12 cellular contexts compared by ENCODE assay signal in the genomic region with DNA sequence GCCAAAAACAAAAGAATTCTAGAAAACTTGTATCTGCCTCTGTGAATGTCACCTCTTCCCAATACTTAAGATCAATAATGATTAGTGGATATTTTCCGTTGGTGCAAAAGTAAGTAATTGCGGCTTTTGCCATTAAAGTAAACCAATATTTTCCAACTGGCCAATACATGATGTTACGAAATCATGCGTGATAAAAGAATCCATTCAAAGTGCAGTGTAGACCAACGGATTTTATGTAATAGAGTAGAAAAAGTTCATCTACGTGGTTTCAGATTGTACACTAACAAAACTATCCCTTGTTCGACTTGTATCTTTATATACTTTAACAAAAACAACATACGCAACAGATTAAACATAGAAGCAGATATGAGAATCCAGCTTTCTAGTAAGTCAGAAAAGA. TPM values are rescaled to one million over a fixed set of nuclear protein-coding genes. Genes with fewer than 3 reads are reported as not detected.
A peak's percentile ranks its signal among the peaks of the same experiment; 100 is the strongest.
DNase-seq lines count a peak whose midpoint lies in the region; ATAC-seq and TF ChIP-seq lines count a peak whose summit lies in the region.
"Had no signal": no experiment of that assay in that cellular context is flagged by ENCODE, and none has a peak within 500 bp of the region (broad histone marks: within the 10 kb centered on the region; RNA-seq: fewer than 3 reads in every experiment).

No MANE protein-coding gene starts in this region.

- H4K20me1 ChIP-seq in KMS-11 (ENCODE audit: insufficient read depth) = no peaks in the 10 kb centered on the region

- H2AFZ ChIP-seq in KMS-11 (ENCODE audit: low read depth) = 0 out of 2 replicates have a peak overlapping the region, but pooled peaks have one; percentile 94

- ATAC-seq in GM21528 (IDR thresholded peaks at IDR 0.05; ENCODE audit: low FRiP score, unreplicated experiment) = no peak
- no peak for ATAC-seq in GM21825 (IDR thresholded peaks at IDR 0.05; ENCODE audit: unreplicated experiment)

- no peak overlapping the region for H3K4me3 ChIP-seq in KMS-11 (IDR thresholded peaks at IDR 0.05; ENCODE audit: insufficient read depth, low read depth, low read length)
- peak overlapping the region; percentile 98 for H3K4me3 ChIP-seq in endodermal cell (ENCODE audit: low read length)

- H3K27me3 ChIP-seq in KMS-11 (ENCODE audit: insufficient read depth, low read depth) (no peaks in the 10 kb centered on the region), endodermal cell (ENCODE audit: control insufficient read depth, insufficient read depth, low read length, poor library complexity, severe bottlenecking) (no peaks in the 10 kb centered on the region)
- H3K27me3 ChIP-seq: foreskin keratinocyte, neutrophil, transverse colon had no signal

- peaks cover 47% of the 10 kb centered on the region for H3K9me3 Mint-ChIP-seq in activated CD4-positive, alpha-beta T cell treated with anti-CD3 and anti-CD28 coated beads, Interleukin-2, amount 10 ng/mL, durations not matched to agents 24 days and 14 days
- H3K9me3 Mint-ChIP-seq in endodermal cell (peaks cover 88% of the 10 kb centered on the region), progenitor cell of endocrine pancreas (ENCODE audit: low read depth) (peaks cover 55% of the 10 kb centered on the region), chondrocyte (ENCODE audit: low read depth) (peaks cover 57% of the 10 kb centered on the region)

- no peak overlapping the region for H3K4me3 Mint-ChIP-seq in activated CD4-positive, alpha-beta T cell treated with anti-CD3 and anti-CD28 coated beads, Interleukin-2, amount 10 ng/mL, durations not matched to agents 24 days and 14 days
- H3K4me3 Mint-ChIP-seq in endodermal cell (no peak overlapping the region), progenitor cell of endocrine pancreas (ENCODE audit: low read depth) (peak overlapping the region; percentile 45), chondrocyte (ENCODE audit: unreplicated experiment) (no peak overlapping the region)

- H3K36me3 ChIP-seq in KMS-11 (ENCODE audit: insufficient read depth) (no peaks in the 10 kb centered on the region), endodermal cell (ENCODE audit: control insufficient read depth, insufficient read depth, low read length) (peaks cover 34% of the 10 kb centered on the region)

- H3K4me1 ChIP-seq in KMS-11 (ENCODE audit: low read depth, poor library complexity, severe bottlenecking) (no peaks in the 10 kb centered on the region), endodermal cell (ENCODE audit: control insufficient read depth, insufficient read depth, low read length) (no peaks in the 10 kb centered on the region)
- H3K4me1 ChIP-seq: foreskin keratinocyte had no signal

- H3K9me3 ChIP-seq in endodermal cell (ENCODE audit: control insufficient read depth, low read length) = peaks cover 86% of the 10 kb centered on the region

- no peaks in the 10 kb centered on the region for H3K79me2 ChIP-seq in KMS-11 (ENCODE audit: insufficient read depth, low read depth)

- H3K9ac ChIP-seq in KMS-11 = no peak overlapping the region
- no peak overlapping the region for H3K9ac ChIP-seq in endodermal cell (ENCODE audit: extremely low read depth, low read length, poor library complexity, severe bottlenecking)

- no peak overlapping the region for H3K4me2 ChIP-seq in KMS-11

- WGBS in endodermal cell (ENCODE audit: insufficient coverage in 1 of 2, insufficient read length in 1 of 2), 2 experiments = 94 to 99% methylated on average over 4 to 8 of the region's 8 CpGs

- peak overlapping the region; percentile 73 for H3K27ac Mint-ChIP-seq in activated CD4-positive, alpha-beta T cell treated with anti-CD3 and anti-CD28 coated beads, Interleukin-2, amount 10 ng/mL, durations not matched to agents 24 days and 14 days
- H3K27ac Mint-ChIP-seq in endodermal cell = no peak overlapping the region
- no peak overlapping the region for H3K27ac Mint-ChIP-seq in progenitor cell of endocrine pancreas
- no peak overlapping the region for H3K27ac Mint-ChIP-seq in chondrocyte (ENCODE audit: unreplicated experiment)

- H3K27ac ChIP-seq in KMS-11 (no peak overlapping the region), endodermal cell (ENCODE audit: low read depth, low read length) (no peak overlapping the region)
- H3K27ac ChIP-seq: foreskin keratinocyte had no signal

- TF ChIP-seq CTCF in KMS-11 (conservative IDR thresholded peaks at IDR 0.05; ENCODE audit: low read depth, low read length) (no peak), endodermal cell (conservative IDR thresholded peaks at IDR 0.05) (no peak), progenitor cell of endocrine pancreas (IDR thresholded peaks at IDR 0.05; ENCODE audit: unreplicated experiment) (no peak), chondrocyte (IDR thresholded peaks at IDR 0.05) (no peak)

- peaks cover 6% of the 10 kb centered on the region for H3K4me1 Mint-ChIP-seq in activated CD4-positive, alpha-beta T cell treated with anti-CD3 and anti-CD28 coated beads, Interleukin-2, amount 10 ng/mL, durations not matched to agents 24 days and 14 days
- H3K4me1 Mint-ChIP-seq in endodermal cell = no peaks in the 10 kb centered on the region
- H3K4me1 Mint-ChIP-seq in progenitor cell of endocrine pancreas (ENCODE audit: low read depth) = peaks cover 5% of the 10 kb centered on the region
- H3K4me1 Mint-ChIP-seq in chondrocyte (ENCODE audit: low read depth) = peaks cover 13% of the 10 kb centered on the region

- no peaks in the 10 kb centered on the region for H3K27me3 Mint-ChIP-seq in activated CD4-positive, alpha-beta T cell treated with anti-CD3 and anti-CD28 coated beads, Interleukin-2, amount 10 ng/mL, durations not matched to agents 24 days and 14 days
- no peaks in the 10 kb centered on the region for H3K27me3 Mint-ChIP-seq in endodermal cell (ENCODE audit: insufficient read depth)
- H3K27me3 Mint-ChIP-seq in progenitor cell of endocrine pancreas = no peaks in the 10 kb centered on the region
- no peaks in the 10 kb centered on the region for H3K27me3 Mint-ChIP-seq in chondrocyte (ENCODE audit: low read depth)

- intact Hi-C loops in activated CD4-positive, alpha-beta T cell treated with anti-CD3 and anti-CD28 coated beads, Interleukin-2, amount 10 ng/mL, durations not matched to agents 24 days and 14 days (cut with micrococcal nuclease) = loop anchor here (1.0 kb wide), 6 partner anchors 50 to 351 kb away; partner anchors contain the start of genes ZNF10, ZNF140, ZNF26 and ZNF605

- peak; percentile 44 for DNase-seq in activated CD4-positive, alpha-beta T cell treated with anti-CD3 and anti-CD28 coated beads, Interleukin-2, amount 10 ng/mL, durations not matched to agents 24 days and 14 days
- DNase-seq in activated CD4-positive, alpha-beta T cell treated with anti-CD3 and anti-CD28 coated beads, Interleukin-2, amount 50 U/mL, for 4 hours = no peak
- no peak for DNase-seq in endodermal cell
- no peak for DNase-seq in progenitor cell of endocrine pancreas (ENCODE audit: low spot score, unreplicated experiment)
- no peak for DNase-seq in chondrocyte (ENCODE audit: low spot score)

- H3K36me3 Mint-ChIP-seq in activated CD4-positive, alpha-beta T cell treated with anti-CD3 and anti-CD28 coated beads, Interleukin-2, amount 10 ng/mL, durations not matched to agents 24 days and 14 days (ENCODE audit: low read depth) = peaks cover 51% of the 10 kb centered on the region
- H3K36me3 Mint-ChIP-seq in endodermal cell (ENCODE audit: low read depth) = peaks cover 40% of the 10 kb centered on the region
- peaks cover 52% of the 10 kb centered on the region for H3K36me3 Mint-ChIP-seq in progenitor cell of endocrine pancreas (ENCODE audit: insufficient read depth)
- H3K36me3 Mint-ChIP-seq in chondrocyte (ENCODE audit: low read depth) = peaks cover 37% of the 10 kb centered on the region

RNA-seq across cellular contexts. Expression of gene ZNF268, which starts 0.6 kb away (rescaled TPM):
- total RNA-seq in activated CD4-positive, alpha-beta T cell treated with anti-CD3 and anti-CD28 coated beads, Interleukin-2, amount 10 ng/mL, durations not matched to agents 24 days and 14 days = 17.2 and 19.4 TPM in 2 replicates
- total RNA-seq in endodermal cell (10 to 100 TPM; 26.4 to 39.5 TPM), progenitor cell of endocrine pancreas (33.1 and 34.5 TPM in 2 replicates), chondrocyte (13.5 to 22.2 TPM (median 17.5 TPM) in 3 replicates)
- polyA plus RNA-seq in endodermal cell (2013, experiment 1 of 2) = 22.4 TPM
- 21.2 TPM for polyA plus RNA-seq in endodermal cell (2013, experiment 2 of 2)

RNA-seq across cellular contexts. Expression of gene ZNF10, which starts 50.2 kb away (rescaled TPM):
- total RNA-seq in activated CD4-positive, alpha-beta T cell treated with anti-CD3 and anti-CD28 coated beads, Interleukin-2, amount 10 ng/mL, durations not matched to agents 24 days and 14 days = 3.3 and 4.2 TPM in 2 replicates
- total RNA-seq in endodermal cell = 10 to 100 TPM; 12.0 to 16.4 TPM
- 10.5 TPM for polyA plus RNA-seq in endodermal cell (2013, experiment 1 of 2)
- 8.7 TPM for polyA plus RNA-seq in endodermal cell (2013, experiment 2 of 2)
- 24.6 and 26.1 TPM in 2 replicates for total RNA-seq in progenitor cell of endocrine pancreas
- total RNA-seq in chondrocyte = 9.2 to 12.5 TPM (median 11.4 TPM) in 3 replicates

RNA-seq across cellular contexts. Expression of gene ZNF891, which starts 50.6 kb away (rescaled TPM):
- total RNA-seq in activated CD4-positive, alpha-beta T cell treated with anti-CD3 and anti-CD28 coated beads, Interleukin-2, amount 10 ng/mL, durations not matched to agents 24 days and 14 days = 2.2 and 2.4 TPM in 2 replicates
- 1 to 10 TPM; 3.7 to 3.9 TPM for total RNA-seq in endodermal cell
- 1.9 TPM for polyA plus RNA-seq in endodermal cell (2013, experiment 1 of 2)
- polyA plus RNA-seq in endodermal cell (2013, experiment 2 of 2) = 1.8 TPM
- total RNA-seq in progenitor cell of endocrine pancreas = 5.9 and 6.8 TPM in 2 replicates
- 1.0 to 1.8 TPM (median 1.3 TPM) in 3 replicates for total RNA-seq in chondrocyte

RNA-seq across cellular contexts. Expression of gene ANHX, which starts 55.0 kb away (rescaled TPM):
- not detected in 2 replicates for total RNA-seq in activated CD4-positive, alpha-beta T cell treated with anti-CD3 and anti-CD28 coated beads, Interleukin-2, amount 10 ng/mL, durations not matched to agents 24 days and 14 days
- total RNA-seq in endodermal cell (not detected), progenitor cell of endocrine pancreas (not detected in 2 replicates), chondrocyte (not detected in 3 replicates)
- not detected for polyA plus RNA-seq in endodermal cell (2013, experiment 1 of 2)
- polyA plus RNA-seq in endodermal cell (2013, experiment 2 of 2) = not detected
- total RNA-seq: foreskin keratinocyte, H1, transverse colon had no signal
- polyA plus RNA-seq: foreskin keratinocyte, H1 had no signal
